Comparison of ENCODE assay signal across 1 cellular context in the genomic region with DNA sequence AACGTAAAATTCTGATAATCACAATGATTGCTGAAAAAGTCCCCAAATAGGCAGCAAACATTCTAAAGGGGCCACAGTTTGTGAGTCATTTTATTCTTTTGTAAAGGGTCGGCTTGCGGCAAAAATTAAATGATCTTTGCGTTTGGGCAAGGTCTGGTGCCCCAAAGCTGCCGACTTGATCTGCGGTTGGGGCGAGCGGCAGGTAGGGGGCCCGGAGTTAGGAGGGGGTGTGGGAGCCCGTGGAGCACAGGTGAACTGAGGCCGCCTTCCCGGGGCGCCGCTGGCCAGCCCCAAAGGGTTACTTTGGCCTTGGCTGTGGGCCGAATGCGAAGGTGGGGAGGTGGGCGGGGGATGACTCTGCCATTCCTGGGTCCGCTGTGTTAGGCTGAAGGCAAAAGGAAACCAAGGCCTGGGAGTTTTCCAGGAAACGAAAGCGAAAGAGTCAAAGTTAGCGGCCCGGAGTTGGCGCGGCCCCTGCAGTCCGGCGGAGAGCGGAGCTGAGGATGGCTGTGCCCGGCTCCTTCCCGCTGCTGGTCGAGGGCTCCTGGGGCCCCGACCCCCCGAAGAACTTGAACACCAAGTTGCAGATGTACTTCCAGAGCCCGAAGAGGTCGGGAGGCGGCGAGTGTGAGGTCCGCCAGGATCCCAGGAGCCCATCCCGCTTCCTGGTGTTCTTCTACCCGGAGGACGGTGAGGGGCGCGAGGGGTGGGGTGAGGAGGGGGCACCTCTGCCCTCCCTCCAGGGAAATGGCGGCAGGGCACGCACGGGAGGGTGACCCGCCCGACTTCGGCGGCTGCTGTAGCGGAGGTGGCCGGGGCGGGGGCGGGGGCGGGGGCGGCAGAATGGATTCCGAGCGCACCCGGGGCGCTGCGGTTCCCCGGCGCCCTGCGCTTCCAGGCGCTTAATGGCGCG.
A peak's percentile ranks its signal among the peaks of the same experiment; 100 is the strongest.
TF ChIP-seq lines count a peak whose summit lies in the region.

Gene PARP14 (plus strand): TSS at position 459 of the 913 bp plus-strand sequence. CDS start 45 bp downstream, at position 504.

TF ChIP-seq in GM12878, 131 proteins besides CTCF, POLR2A, EP300 and RAD21 (continued from another document and continues in another):
- TF ChIP-seq, protein P1, sequence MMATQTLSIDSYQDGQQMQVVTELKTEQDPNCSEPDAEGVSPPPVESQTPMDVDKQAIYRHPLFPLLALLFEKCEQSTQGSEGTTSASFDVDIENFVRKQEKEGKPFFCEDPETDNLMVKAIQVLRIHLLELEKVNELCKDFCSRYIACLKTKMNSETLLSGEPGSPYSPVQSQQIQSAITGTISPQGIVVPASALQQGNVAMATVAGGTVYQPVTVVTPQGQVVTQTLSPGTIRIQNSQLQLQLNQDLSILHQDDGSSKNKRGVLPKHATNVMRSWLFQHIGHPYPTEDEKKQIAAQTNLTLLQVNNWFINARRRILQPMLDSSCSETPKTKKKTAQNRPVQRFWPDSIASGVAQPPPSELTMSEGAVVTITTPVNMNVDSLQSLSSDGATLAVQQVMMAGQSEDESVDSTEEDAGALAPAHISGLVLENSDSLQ (IDR thresholded peaks at IDR 0.05): no peak
- no peak for TF ChIP-seq ZNF207 (IDR thresholded peaks at IDR 0.05; ENCODE audit: borderline replicate concordance)
- no peak for TF ChIP-seq ZBED1 (IDR thresholded peaks at IDR 0.05; ENCODE audit: borderline replicate concordance)
- TF ChIP-seq KLF5 (IDR thresholded peaks at IDR 0.05; ENCODE audit: partially characterized antibody): no peak
- no peak for TF ChIP-seq HDAC6 (IDR thresholded peaks at IDR 0.05; ENCODE audit: unreplicated experiment)
- TF ChIP-seq, protein P2, sequence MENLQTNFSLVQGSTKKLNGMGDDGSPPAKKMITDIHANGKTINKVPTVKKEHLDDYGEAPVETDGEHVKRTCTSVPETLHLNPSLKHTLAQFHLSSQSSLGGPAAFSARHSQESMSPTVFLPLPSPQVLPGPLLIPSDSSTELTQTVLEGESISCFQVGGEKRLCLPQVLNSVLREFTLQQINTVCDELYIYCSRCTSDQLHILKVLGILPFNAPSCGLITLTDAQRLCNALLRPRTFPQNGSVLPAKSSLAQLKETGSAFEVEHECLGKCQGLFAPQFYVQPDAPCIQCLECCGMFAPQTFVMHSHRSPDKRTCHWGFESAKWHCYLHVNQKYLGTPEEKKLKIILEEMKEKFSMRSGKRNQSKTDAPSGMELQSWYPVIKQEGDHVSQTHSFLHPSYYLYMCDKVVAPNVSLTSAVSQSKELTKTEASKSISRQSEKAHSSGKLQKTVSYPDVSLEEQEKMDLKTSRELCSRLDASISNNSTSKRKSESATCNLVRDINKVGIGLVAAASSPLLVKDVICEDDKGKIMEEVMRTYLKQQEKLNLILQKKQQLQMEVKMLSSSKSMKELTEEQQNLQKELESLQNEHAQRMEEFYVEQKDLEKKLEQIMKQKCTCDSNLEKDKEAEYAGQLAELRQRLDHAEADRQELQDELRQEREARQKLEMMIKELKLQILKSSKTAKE (IDR thresholded peaks at IDR 0.05; ENCODE audit: low read depth, poor library complexity, severe bottlenecking): no peak
- no peak for TF ChIP-seq TCF12 (IDR thresholded peaks at IDR 0.05; ENCODE audit: low read depth, low read length)
- 0 out of 2 replicates have a peak, but pooled peaks have one; percentile 3 for TF ChIP-seq MEF2A (IDR thresholded peaks at IDR 0.05; ENCODE audit: insufficient read depth, low read depth, low read length)
- no peak for TF ChIP-seq TBL1XR1 (IDR thresholded peaks at IDR 0.05; ENCODE audit: low read depth, low read length)
- no peak for TF ChIP-seq TCF7 (IDR thresholded peaks at IDR 0.05; ENCODE audit: borderline replicate concordance)
- no peak for TF ChIP-seq SREBF2 (IDR thresholded peaks at IDR 0.05; ENCODE audit: low read length)
- 0 out of 2 replicates have a peak, but pooled peaks have one; percentile 8 for TF ChIP-seq PML (IDR thresholded peaks at IDR 0.05; ENCODE audit: low read length)
- no peak for TF ChIP-seq HCFC1 (IDR thresholded peaks at IDR 0.05; ENCODE audit: low read length)
- TF ChIP-seq, protein P3, sequence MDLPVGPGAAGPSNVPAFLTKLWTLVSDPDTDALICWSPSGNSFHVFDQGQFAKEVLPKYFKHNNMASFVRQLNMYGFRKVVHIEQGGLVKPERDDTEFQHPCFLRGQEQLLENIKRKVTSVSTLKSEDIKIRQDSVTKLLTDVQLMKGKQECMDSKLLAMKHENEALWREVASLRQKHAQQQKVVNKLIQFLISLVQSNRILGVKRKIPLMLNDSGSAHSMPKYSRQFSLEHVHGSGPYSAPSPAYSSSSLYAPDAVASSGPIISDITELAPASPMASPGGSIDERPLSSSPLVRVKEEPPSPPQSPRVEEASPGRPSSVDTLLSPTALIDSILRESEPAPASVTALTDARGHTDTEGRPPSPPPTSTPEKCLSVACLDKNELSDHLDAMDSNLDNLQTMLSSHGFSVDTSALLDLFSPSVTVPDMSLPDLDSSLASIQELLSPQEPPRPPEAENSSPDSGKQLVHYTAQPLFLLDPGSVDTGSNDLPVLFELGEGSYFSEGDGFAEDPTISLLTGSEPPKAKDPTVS (IDR thresholded peaks at IDR 0.05; ENCODE audit: low read depth, low read length): no peak
- no peak for TF ChIP-seq USF2 (IDR thresholded peaks at IDR 0.05; ENCODE audit: borderline replicate concordance, low read depth, low read length)
- TF ChIP-seq POLR2AphosphoS2 (IDR thresholded peaks at IDR 0.05; ENCODE audit: low read depth, low read length): no peak
- TF ChIP-seq BCL11A (IDR thresholded peaks at IDR 0.05; ENCODE audit: low read depth, low read length): no peak
- TF ChIP-seq JUNB (IDR thresholded peaks at IDR 0.05): peak; percentile 38
- 0 out of 2 replicates have a peak, but pooled peaks have one; percentile 32 for TF ChIP-seq CHD4 (IDR thresholded peaks at IDR 0.05)
- TF ChIP-seq HDAC2 (IDR thresholded peaks at IDR 0.05): no peak
- no peak for TF ChIP-seq CEBPB (IDR thresholded peaks at IDR 0.05; ENCODE audit: borderline replicate concordance in 1 of 2, low read depth in 2 of 2, low read length in 2 of 2)
- TF ChIP-seq SUZ12 (IDR thresholded peaks at IDR 0.05; ENCODE audit: unreplicated experiment): no peak
- TF ChIP-seq ETV6 (conservative IDR thresholded peaks at IDR 0.05 in 1 of 2, IDR thresholded peaks at IDR 0.05 in 1 of 2; ENCODE audit: borderline replicate concordance in 1 of 2, low read depth in 1 of 2): peak in 1 of 2 experiments; percentile 75; a peak in 2 of 4 replicates
- TF ChIP-seq GATAD2B (conservative IDR thresholded peaks at IDR 0.05; ENCODE audit: low read depth): peak; percentile 78
- TF ChIP-seq EGR1 (IDR thresholded peaks at IDR 0.05; ENCODE audit: borderline replicate concordance in 1 of 2, low read depth in 2 of 2, low read length in 2 of 2): peak in 1 of 2 experiments; percentile 86; a peak in 2 of 3 replicates
- TF ChIP-seq LARP7 (IDR thresholded peaks at IDR 0.05): 0 out of 2 replicates have a peak, but pooled peaks have one; percentile 17
- peak; percentile 33; the same call in 1 of the 2 replicates for TF ChIP-seq CREM (IDR thresholded peaks at IDR 0.05; ENCODE audit: low read depth)
- no peak for TF ChIP-seq SMAD5 (IDR thresholded peaks at IDR 0.05; ENCODE audit: low read depth)
- TF ChIP-seq NFYA (IDR thresholded peaks at IDR 0.05; ENCODE audit: borderline replicate concordance, low read depth, low read length): no peak
- TF ChIP-seq EED (IDR thresholded peaks at IDR 0.05; ENCODE audit: low read depth): peak; percentile 94
- TF ChIP-seq ZNF217 (IDR thresholded peaks at IDR 0.05): no peak
- TF ChIP-seq CBX3 (IDR thresholded peaks at IDR 0.05; ENCODE audit: borderline replicate concordance, low read depth): no peak
- peak; percentile 73 to 83 for TF ChIP-seq IKZF2 (IDR thresholded peaks at IDR 0.05)
- TF ChIP-seq POU2F2 (IDR thresholded peaks at IDR 0.05; ENCODE audit: borderline replicate concordance, low read depth, low read length): peak; percentile 58; the same call in 1 of the 3 replicates
- peak; percentile 54; the same call in 1 of the 2 replicates for TF ChIP-seq NFIC (IDR thresholded peaks at IDR 0.05; ENCODE audit: low read depth, low read length)
- TF ChIP-seq PRDM15 (CRISPR knock-in tag; IDR thresholded peaks at IDR 0.05): no peak
- TF ChIP-seq RELB (IDR thresholded peaks at IDR 0.05; ENCODE audit: low read depth): peak; percentile 77; the same call in 1 of the 2 replicates
- TF ChIP-seq DPF2 (IDR thresholded peaks at IDR 0.05): peak; percentile 71; the same call in 1 of the 2 replicates
- TF ChIP-seq ESRRA (IDR thresholded peaks at IDR 0.05; ENCODE audit: low read length): 0 out of 2 replicates have a peak, but pooled peaks have one; percentile 10
- no peak for TF ChIP-seq FOXM1 (IDR thresholded peaks at IDR 0.05; ENCODE audit: low read depth, low read length)
- no peak for TF ChIP-seq NFXL1 (IDR thresholded peaks at IDR 0.05; ENCODE audit: borderline replicate concordance)
- no peak for TF ChIP-seq RCOR1 (conservative IDR thresholded peaks at IDR 0.05; ENCODE audit: low read depth, low read length)
- TF ChIP-seq PAX5 (IDR thresholded peaks at IDR 0.05; ENCODE audit: borderline replicate concordance, low read depth, low read length): no peak
- TF ChIP-seq, protein P4, sequence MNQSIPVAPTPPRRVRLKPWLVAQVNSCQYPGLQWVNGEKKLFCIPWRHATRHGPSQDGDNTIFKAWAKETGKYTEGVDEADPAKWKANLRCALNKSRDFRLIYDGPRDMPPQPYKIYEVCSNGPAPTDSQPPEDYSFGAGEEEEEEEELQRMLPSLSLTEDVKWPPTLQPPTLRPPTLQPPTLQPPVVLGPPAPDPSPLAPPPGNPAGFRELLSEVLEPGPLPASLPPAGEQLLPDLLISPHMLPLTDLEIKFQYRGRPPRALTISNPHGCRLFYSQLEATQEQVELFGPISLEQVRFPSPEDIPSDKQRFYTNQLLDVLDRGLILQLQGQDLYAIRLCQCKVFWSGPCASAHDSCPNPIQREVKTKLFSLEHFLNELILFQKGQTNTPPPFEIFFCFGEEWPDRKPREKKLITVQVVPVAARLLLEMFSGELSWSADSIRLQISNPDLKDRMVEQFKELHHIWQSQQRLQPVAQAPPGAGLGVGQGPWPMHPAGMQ (IDR thresholded peaks at IDR 0.05; ENCODE audit: borderline replicate concordance): no peak
- no peak for TF ChIP-seq STAT3 (IDR thresholded peaks at IDR 0.05; ENCODE audit: low read depth, low read length)
- no peak for TF ChIP-seq MYB (IDR thresholded peaks at IDR 0.05; ENCODE audit: borderline replicate concordance, low read depth, low read length)
- TF ChIP-seq SP1 (IDR thresholded peaks at IDR 0.05; ENCODE audit: low read depth, low read length): no peak
- TF ChIP-seq RBBP5 (conservative IDR thresholded peaks at IDR 0.05): 0 out of 2 replicates have a peak, but pooled peaks have one; percentile 68
- peak; percentile 87; the same call in 1 of the 2 replicates for TF ChIP-seq YY1 (IDR thresholded peaks at IDR 0.05; ENCODE audit: low read depth, low read length)
- no peak for TF ChIP-seq SMAD1 (IDR thresholded peaks at IDR 0.05; ENCODE audit: low read depth, partially characterized antibody)
- TF ChIP-seq MEF2B (IDR thresholded peaks at IDR 0.05; ENCODE audit: partially characterized antibody, poor library complexity, severe bottlenecking): no peak
